ENCODE assay signal across 9 cellular contexts in genomic region chrX:1451676-1452496, GRCh38. TPM values are rescaled to one million over a fixed set of nuclear protein-coding genes. Genes with fewer than 3 reads are reported as not detected.
DNase-seq lines count a peak whose midpoint lies in the region; ATAC-seq, FAIRE-seq and TF ChIP-seq lines count a peak whose summit lies in the region.
"Had no signal": no experiment of that assay in that cellular context is flagged by ENCODE, and none has a peak within 500 bp of the region (broad histone marks: within the 10 kb centered on the region; RNA-seq: fewer than 3 reads in every experiment).

No MANE protein-coding gene starts in this region.

- peak overlapping the region; percentile 89 for H3K4me3 Mint-ChIP-seq in T-helper 1 cell treated with Interleukin-12 subunit alpha and Interleukin-12 subunit beta and Interleukin-4 antibody, amounts not matched to agents 30 μg/mL and 1 μg/mL, for 36 hours
- peak overlapping the region; percentile 86 for H3K4me3 Mint-ChIP-seq in astrocyte (ENCODE audit: unreplicated experiment)

- TF ChIP-seq CTCF in astrocyte (IDR thresholded peaks at IDR 0.05; ENCODE audit: insufficient read depth, low read depth, low read length), result no peak
- no peak for TF ChIP-seq CTCF in left lung (IDR thresholded peaks at IDR 0.05)

- 33% methylated on average over 23 of the region's 23 CpGs for WGBS in thymus

- H3K9me3 Mint-ChIP-seq in T-helper 1 cell treated with Interleukin-12 subunit alpha and Interleukin-12 subunit beta and Interleukin-4 antibody, amounts not matched to agents 30 μg/mL and 1 μg/mL, for 36 hours, result peaks cover 33% of the 10 kb centered on the region
- H3K9me3 Mint-ChIP-seq in astrocyte (ENCODE audit: unreplicated experiment), result peaks cover 20% of the 10 kb centered on the region

- peaks cover 31% of the 10 kb centered on the region for H3K36me3 Mint-ChIP-seq in T-helper 1 cell treated with Interleukin-12 subunit alpha and Interleukin-12 subunit beta and Interleukin-4 antibody, amounts not matched to agents 30 μg/mL and 1 μg/mL, for 36 hours (ENCODE audit: low read depth)
- peaks cover 12% of the 10 kb centered on the region for H3K36me3 Mint-ChIP-seq in astrocyte (ENCODE audit: low read depth, unreplicated experiment)

- no peaks in the 10 kb centered on the region for H3K27me3 Mint-ChIP-seq in T-helper 1 cell treated with Interleukin-12 subunit alpha and Interleukin-12 subunit beta and Interleukin-4 antibody, amounts not matched to agents 30 μg/mL and 1 μg/mL, for 36 hours (ENCODE audit: low read depth)
- H3K27me3 Mint-ChIP-seq in astrocyte (ENCODE audit: low read depth, unreplicated experiment), result no peaks in the 10 kb centered on the region

- H3K36me3 ChIP-seq in astrocyte (ENCODE audit: insufficient read depth, low read length) (no peaks in the 10 kb centered on the region), left lung (no peaks in the 10 kb centered on the region), thymus (ENCODE audit: control insufficient read depth, insufficient read depth) (no peaks in the 10 kb centered on the region)

- H3K9ac ChIP-seq in astrocyte (ENCODE audit: low read length), result peak overlapping the region; percentile 94

- H4K20me1 ChIP-seq in astrocyte (ENCODE audit: insufficient read depth, low read length), result peaks cover 41% of the 10 kb centered on the region

- H3K27me3 ChIP-seq in astrocyte (ENCODE audit: insufficient read depth, low read length) (no peaks in the 10 kb centered on the region), left lung (no peaks in the 10 kb centered on the region), thymus (ENCODE audit: control insufficient read depth, insufficient read depth) (no peaks in the 10 kb centered on the region)

- peak overlapping the region; percentile 79 for H3K4me3 ChIP-seq in astrocyte (ENCODE audit: insufficient read depth, low read depth, low read length)
- peak overlapping the region; percentile 61 for H3K4me3 ChIP-seq in left lung
- H3K4me3 ChIP-seq in thymus (ENCODE audit: low read length), result peak overlapping the region; percentile 93

- DNase-seq in T-helper 1 cell (no peak), astrocyte (ENCODE audit: low read depth) (no peak), left lung (peak in 1 of 2 donors; percentile 44), DMS153 (lab: John Stamatoyannopoulos, UW) (no peak), retina (no peak), NCI-H82 treated with DMSO at 0.1 percent for 48 hours (lab: John Stamatoyannopoulos, UW; ENCODE audit: unreplicated experiment) (no peak)
- DNase-seq: NK-92 treated with Interleukin-12 subunit alpha and Interleukin-12 subunit beta, amount 100 ng/mL, for 24 hours had no signal

- H2AFZ ChIP-seq in astrocyte (ENCODE audit: low read depth, low read length), result no peak overlapping the region

- peak overlapping the region; percentile 60 for H3K27ac ChIP-seq in astrocyte (ENCODE audit: low read depth, low read length)
- peak overlapping the region in 1 of 2 donors; percentile 81 for H3K27ac ChIP-seq in left lung
- H3K27ac ChIP-seq in thymus (ENCODE audit: low read depth), result no peak overlapping the region

- FAIRE-seq in astrocyte (lab: Jason Lieb, UNC), result no peak

- intact Hi-C loops in left lung (cut with DNase I), result loop anchor here in 1 of 2 donors (10.0 kb wide), 1 partner anchor 123 kb away; no protein-coding TSS in a partner anchor

- H3K9me3 ChIP-seq in astrocyte (ENCODE audit: insufficient read depth, low read depth, low read length) (no peaks in the 10 kb centered on the region), left lung (peaks cover 0 to 4% of the 10 kb centered on the region in 2 donors), thymus (ENCODE audit: control insufficient read depth) (peaks cover 2% of the 10 kb centered on the region)

- peak overlapping the region; percentile 87 for H3K27ac Mint-ChIP-seq in T-helper 1 cell treated with Interleukin-12 subunit alpha and Interleukin-12 subunit beta and Interleukin-4 antibody, amounts not matched to agents 30 μg/mL and 1 μg/mL, for 36 hours
- no peak overlapping the region for H3K27ac Mint-ChIP-seq in astrocyte (ENCODE audit: unreplicated experiment)

- H3K4me2 ChIP-seq in astrocyte (ENCODE audit: low read length), result peak overlapping the region; percentile 95

- H3K4me1 ChIP-seq in astrocyte (ENCODE audit: insufficient read depth, low read length) (no peaks in the 10 kb centered on the region), left lung (peaks cover 0 to 12% of the 10 kb centered on the region in 2 donors), thymus (ENCODE audit: control insufficient read depth, insufficient read depth, low read length) (peaks cover 12% of the 10 kb centered on the region)

- peaks cover 54% of the 10 kb centered on the region for H3K79me2 ChIP-seq in astrocyte (ENCODE audit: insufficient read depth, low read length)

- H3K4me1 Mint-ChIP-seq in T-helper 1 cell treated with Interleukin-12 subunit alpha and Interleukin-12 subunit beta and Interleukin-4 antibody, amounts not matched to agents 30 μg/mL and 1 μg/mL, for 36 hours (ENCODE audit: low read depth), result peaks cover 16% of the 10 kb centered on the region
- no peaks in the 10 kb centered on the region for H3K4me1 Mint-ChIP-seq in astrocyte (ENCODE audit: low read depth, unreplicated experiment)

- ATAC-seq in left lung, result no peak

RNA-seq across cellular contexts. Expression of gene ASMTL, which starts 0.8 kb away (rescaled TPM):
- 22.1 and 26.5 TPM in 2 replicates for total RNA-seq in astrocyte
- 10 to 100 TPM; 18.6 to 19.6 TPM for total RNA-seq in left lung
- 33.0 TPM for polyA plus RNA-seq in thymus

RNA-seq across cellular contexts. Expression of gene SLC25A6, which starts 60.0 kb away (rescaled TPM):
- total RNA-seq in astrocyte (290 and 345 TPM in 2 replicates), left lung (100 to 1,000 TPM; 285 to 337 TPM)
- polyA plus RNA-seq in thymus, result 230 TPM
